Comparison of ENCODE assay signal across 8 cellular contexts in the genomic region with DNA sequence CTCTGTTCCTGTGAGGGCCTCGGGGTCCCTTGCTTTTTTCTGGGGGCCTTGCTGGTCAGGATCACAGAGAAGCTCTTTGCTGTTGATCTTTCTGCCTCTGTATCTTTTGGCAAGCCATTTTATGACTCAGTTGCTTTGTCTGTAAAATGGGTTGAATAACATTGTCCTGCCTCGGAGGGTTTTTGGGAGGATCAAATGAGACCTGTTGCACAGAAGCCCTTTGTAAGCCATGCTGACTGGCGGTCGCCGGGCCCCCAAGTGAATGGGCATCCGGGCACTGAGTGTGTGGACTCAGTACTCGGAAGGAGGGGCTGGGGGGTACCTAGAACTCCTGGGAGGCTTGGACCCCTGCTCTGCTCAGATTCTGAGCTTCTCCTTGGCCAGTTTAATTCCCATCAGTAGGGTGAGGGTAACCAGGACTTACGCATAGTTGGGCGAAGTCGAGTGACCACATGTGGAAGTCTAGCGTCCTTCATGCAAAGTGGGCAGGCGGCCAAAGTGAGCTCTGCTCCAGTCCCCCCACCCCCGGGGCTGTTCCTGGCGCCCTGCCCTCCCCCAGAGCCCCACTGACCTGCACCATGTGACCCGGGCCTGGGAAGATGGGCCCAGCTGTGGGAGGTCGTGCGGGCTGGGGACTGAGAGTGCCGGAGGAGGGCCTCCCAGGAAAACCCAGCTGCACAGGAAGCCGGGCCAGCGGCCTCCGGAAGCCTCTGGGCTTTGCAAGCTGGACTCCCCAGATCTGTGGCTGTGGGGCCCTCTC.
A peak's percentile ranks its signal among the peaks of the same experiment; 100 is the strongest.
DNase-seq lines count a peak whose midpoint lies in the region; ATAC-seq and TF ChIP-seq lines count a peak whose summit lies in the region.

No MANE protein-coding gene starts in this region.

- H3K27ac ChIP-seq in HUES64 (ENCODE audit: low read depth, low read length) (peak overlapping the region; percentile 46), left lung (peak overlapping the region; percentile 63 to 87), temporal lobe (ENCODE audit: low read depth, low read length) (peak overlapping the region; percentile 64), MM.1S (ENCODE audit: low read length) (no peak overlapping the region)

- peaks cover 92% of the 10 kb centered on the region for H3K79me2 ChIP-seq in MM.1S (ENCODE audit: low read length)

- no peaks in the 10 kb centered on the region for H3K36me3 Mint-ChIP-seq in chondrocyte (ENCODE audit: low read depth)

- H2AFZ ChIP-seq in MM.1S (ENCODE audit: low read length) = no peak overlapping the region

- CTCF ChIA-PET in HEK293T (lab: Yijun Ruan, JAX) = no interaction called here

- ATAC-seq in left lung = peak; percentile 33
- no peak for ATAC-seq in GM19463 (IDR thresholded peaks at IDR 0.05; ENCODE audit: unreplicated experiment)

- H3K36me3 ChIP-seq in HUES64 (ENCODE audit: insufficient read depth, low read length) = no peaks in the 10 kb centered on the region
- H3K36me3 ChIP-seq in left lung = no peaks in the 10 kb centered on the region
- no peaks in the 10 kb centered on the region for H3K36me3 ChIP-seq in MM.1S (replicated peaks; ENCODE audit: insufficient read depth, low read length)

- peaks cover 90% of the 10 kb centered on the region for H3K4me1 Mint-ChIP-seq in chondrocyte (ENCODE audit: low read depth)

- POLR2A ChIA-PET in HEK293T (lab: Yijun Ruan, JAX) = no interaction called here

- H3K27ac Mint-ChIP-seq in chondrocyte (ENCODE audit: unreplicated experiment) = peak overlapping the region; percentile 93

- no peaks in the 10 kb centered on the region for H3K9me2 ChIP-seq in MM.1S (replicated peaks; ENCODE audit: insufficient read depth, low read length)

- H3K9ac ChIP-seq in HUES64 (ENCODE audit: low read depth, low read length) = no peak overlapping the region
- H3K9ac ChIP-seq in MM.1S (ENCODE audit: low read length) = no peak overlapping the region

- H3K27me3 ChIP-seq in HUES64 (ENCODE audit: insufficient read depth, low read length) (no peaks in the 10 kb centered on the region), left lung (no peaks in the 10 kb centered on the region), MM.1S (replicated peaks; ENCODE audit: insufficient read depth, low read length) (no peaks in the 10 kb centered on the region)

- H3K4me3 Mint-ChIP-seq in chondrocyte (ENCODE audit: unreplicated experiment) = no peak overlapping the region

- H3K27me3 Mint-ChIP-seq in chondrocyte (ENCODE audit: low read depth) = no peaks in the 10 kb centered on the region

- no peaks in the 10 kb centered on the region for H3F3A ChIP-seq in MM.1S (ENCODE audit: insufficient read depth, low read length)

- DNase-seq in chondrocyte (ENCODE audit: low spot score) (peak; percentile 80), left lung (peak; percentile 87 to 88), MM.1S (no peak), retina (no peak), HEK293T (ENCODE audit: extremely low spot score) (no peak)

- no peak overlapping the region for H3K4me2 ChIP-seq in MM.1S (ENCODE audit: low read depth, low read length)

- intact Hi-C loops in left lung (cut with DNase I) = loop anchor here in 1 of 2 donors (10.0 kb wide), 1 partner anchor 100 kb away; no protein-coding TSS in a partner anchor

- no peaks in the 10 kb centered on the region for H3K9me3 Mint-ChIP-seq in chondrocyte (ENCODE audit: low read depth)

- H3K9me3 ChIP-seq in HUES64 (ENCODE audit: insufficient read depth, low read depth, low read length) (no peaks in the 10 kb centered on the region), left lung (no peaks in the 10 kb centered on the region), MM.1S (replicated peaks; ENCODE audit: insufficient read depth, low read length) (no peaks in the 10 kb centered on the region)

- no peak for TF ChIP-seq CTCF in chondrocyte (IDR thresholded peaks at IDR 0.05)
- no peak for TF ChIP-seq CTCF in left lung (IDR thresholded peaks at IDR 0.05)
- no peak for TF ChIP-seq CTCF in MM.1S (IDR thresholded peaks at IDR 0.05; ENCODE audit: low read length)

- peaks cover 52% of the 10 kb centered on the region for H3K4me1 ChIP-seq in HUES64 (ENCODE audit: insufficient read depth, low read length)
- peaks cover 70 to 99% of the 10 kb centered on the region in 2 donors for H3K4me1 ChIP-seq in left lung
- H3K4me1 ChIP-seq in MM.1S (ENCODE audit: low read length) = no peaks in the 10 kb centered on the region

- no peak overlapping the region for H3K4me3 ChIP-seq in HUES64 (ENCODE audit: low read length)
- H3K4me3 ChIP-seq in left lung = no peak overlapping the region
- H3K4me3 ChIP-seq in MM.1S (ENCODE audit: low read length) = no peak overlapping the region

- no peaks in the 10 kb centered on the region for H4K20me1 ChIP-seq in MM.1S (ENCODE audit: insufficient read depth, low read length)

- WGBS in HUES64 = 72% methylated on average over 21 of the region's 21 CpGs

TF ChIP-seq in HEK293T, 16 proteins besides CTCF, POLR2A, EP300 and RAD21:
- TF ChIP-seq SP1 (IDR thresholded peaks at IDR 0.05) = no peak
- TF ChIP-seq TARDBP (IDR thresholded peaks at IDR 0.05) = no peak
- no peak for TF ChIP-seq CTBP1 (IDR thresholded peaks at IDR 0.05; ENCODE audit: borderline replicate concordance)
- TF ChIP-seq, protein P1, sequence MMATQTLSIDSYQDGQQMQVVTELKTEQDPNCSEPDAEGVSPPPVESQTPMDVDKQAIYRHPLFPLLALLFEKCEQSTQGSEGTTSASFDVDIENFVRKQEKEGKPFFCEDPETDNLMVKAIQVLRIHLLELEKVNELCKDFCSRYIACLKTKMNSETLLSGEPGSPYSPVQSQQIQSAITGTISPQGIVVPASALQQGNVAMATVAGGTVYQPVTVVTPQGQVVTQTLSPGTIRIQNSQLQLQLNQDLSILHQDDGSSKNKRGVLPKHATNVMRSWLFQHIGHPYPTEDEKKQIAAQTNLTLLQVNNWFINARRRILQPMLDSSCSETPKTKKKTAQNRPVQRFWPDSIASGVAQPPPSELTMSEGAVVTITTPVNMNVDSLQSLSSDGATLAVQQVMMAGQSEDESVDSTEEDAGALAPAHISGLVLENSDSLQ (IDR thresholded peaks at IDR 0.05) = no peak
- TF ChIP-seq FOXA1 (IDR thresholded peaks at IDR 0.05) = no peak
- no peak for TF ChIP-seq FOXM1 (IDR thresholded peaks at IDR 0.05; ENCODE audit: borderline replicate concordance)
- no peak for TF ChIP-seq BHLHE40 (IDR thresholded peaks at IDR 0.05; ENCODE audit: borderline replicate concordance)
- TF ChIP-seq HDGF (IDR thresholded peaks at IDR 0.05; ENCODE audit: borderline replicate concordance) = no peak
- TF ChIP-seq ELF4 (IDR thresholded peaks at IDR 0.05) = no peak

Comparison
In these comparisons a context has a peak if more than half of its experiments do, and no peak if none do; other contexts are left out.
1. DNase-seq: peak in chondrocyte (single experiment) and left lung (2 of 2); none in MM.1S (single experiment), retina (single experiment) and HEK293T (single experiment).